In genomic region chr3:14829811-14830210, GRCh38 we compare ENCODE assay signal across 25 cellular contexts. TPM values are rescaled to one million over a fixed set of nuclear protein-coding genes. Genes with fewer than 3 reads are reported as not detected.
DNase-seq lines count a peak whose midpoint lies in the region; ATAC-seq, FAIRE-seq and TF ChIP-seq lines count a peak whose summit lies in the region.
"Had no signal": no experiment of that assay in that cellular context is flagged by ENCODE, and none has a peak within 500 bp of the region (broad histone marks: within the 10 kb centered on the region; RNA-seq: fewer than 3 reads in every experiment).

No MANE protein-coding gene starts in this region.

- TF ChIP-seq CTCF in LNCaP clone FGC (IDR thresholded peaks at IDR 0.05; ENCODE audit: control insufficient read depth, extremely low read depth, insufficient read depth) (no peak), WTC11 (IDR thresholded peaks at IDR 0.05) (no peak)

- no peak overlapping the region for H3K4me3 Mint-ChIP-seq in WTC11
- H3K4me3 Mint-ChIP-seq: CD4-positive, alpha-beta memory T cell had no signal

- H3K9me3 Mint-ChIP-seq in WTC11 = no peaks in the 10 kb centered on the region
- H3K9me3 Mint-ChIP-seq: CD4-positive, alpha-beta memory T cell had no signal

- CTCF ChIA-PET in WTC11 (lab: Charles Lee) = interaction anchor here (0.7 to 1.2 kb wide), 3 partner anchors 9 to 49 kb away, joined by 3 to 4 read pairs (median 4); no protein-coding TSS in a partner anchor

- POLR2A ChIA-PET in WTC11 (lab: Charles Lee) = no interaction called here

- H3K27me3 Mint-ChIP-seq in WTC11 (ENCODE audit: low read depth) = no peaks in the 10 kb centered on the region

- peak; percentile 57 for ATAC-seq in WTC11
- ATAC-seq: HepG2, K562 had no signal

- H3K36me3 Mint-ChIP-seq in WTC11 = no peaks in the 10 kb centered on the region
- H3K36me3 Mint-ChIP-seq: CD4-positive, alpha-beta memory T cell had no signal

- TF ChIP-seq POLR2A in GM12891 (IDR thresholded peaks at IDR 0.05; ENCODE audit: low read depth, low read length) = no peak

- peaks cover 11% of the 10 kb centered on the region for H3K4me1 Mint-ChIP-seq in WTC11
- H3K4me1 Mint-ChIP-seq: CD4-positive, alpha-beta memory T cell had no signal

- no peak overlapping the region for H3K27ac Mint-ChIP-seq in WTC11
- H3K27ac Mint-ChIP-seq: CD4-positive, alpha-beta memory T cell had no signal

- FAIRE-seq in GM12891 (lab: Jason Lieb, UNC) = no peak
- FAIRE-seq: HepG2, K562 had no signal

- peak; percentile 26 for DNase-seq in LNCaP clone FGC (ENCODE audit: low read depth)
- DNase-seq in WTC11 (ENCODE audit: low spot score) = no peak
- DNase-seq in lung microvascular endothelial cell (ENCODE audit: low read depth in 2 of 2) = peak; percentile 39 to 66
- no peak for DNase-seq in SW 1271 (lab: John Stamatoyannopoulos, UW)
- DNase-seq in GM12891 (ENCODE audit: insufficient read length, low spot score) = no peak
- DNase-seq in NCI-H774 (lab: John Stamatoyannopoulos, UW) = no peak
- DNase-seq in activated CD8-positive, alpha-beta memory T cell treated with anti-CD3 and anti-CD28 coated beads, Interleukin-2, amount 50 U/mL, for 4 hours = no peak
- DNase-seq: Caco-2; CD4-positive, alpha-beta memory T cell; DMS 273 treated with DMSO at 0.1 percent for 48 hours; DMS79 treated with DMSO at 0.1 percent for 48 hours; H7; NCI-H1092; NCI-H1436; NCI-H187 treated with DMSO at 0.1 percent for 48 hours; NCI-H2107; NCI-H510A treated with DMSO at 0.1 percent for 48 hours; NCI-H748 treated with DMSO at 0.1 percent for 48 hours; NK-92 treated with Interleukin-12 subunit alpha and Interleukin-12 subunit beta, amount 100 ng/mL, for 24 hours; SIG-M5 had no signal

- no peak overlapping the region for H3K4me3 ChIP-seq in LNCaP clone FGC (ENCODE audit: low read depth, low read length)
- H3K4me3 ChIP-seq: BLaER1 treated with 17β-estradiol and CSF1 and Interleukin-3, amounts not matched to agents 10 nM and 100 nM; K562 had no signal

TF ChIP-seq in WTC11, 78 proteins besides CTCF, POLR2A, EP300 and RAD21:
- TF ChIP-seq STAT6 (CRISPR knock-in tag; conservative IDR thresholded peaks at IDR 0.05; ENCODE audit: low read depth) (no peak), MYBL2 (CRISPR knock-in tag; IDR thresholded peaks at IDR 0.05) (no peak), NFE2L1 (CRISPR knock-in tag; IDR thresholded peaks at IDR 0.05) (no peak), CREM (CRISPR knock-in tag; IDR thresholded peaks at IDR 0.05) (no peak)

TF ChIP-seq in GM12891, 5 proteins besides CTCF, POLR2A, EP300 and RAD21:
- no peak for TF ChIP-seq POLR2AphosphoS5 (IDR thresholded peaks at IDR 0.05; ENCODE audit: low read depth, low read length)
- no peak for TF ChIP-seq POU2F2 (IDR thresholded peaks at IDR 0.05; ENCODE audit: low read depth, low read length)
- no peak for TF ChIP-seq TAF1 (IDR thresholded peaks at IDR 0.05; ENCODE audit: low read depth, low read length)
- TF ChIP-seq PAX5 (IDR thresholded peaks at IDR 0.05; ENCODE audit: insufficient read depth, low read length, severe bottlenecking) = no peak

RNA-seq across cellular contexts. Expression of gene FGD5, which starts 11.0 kb away (rescaled TPM):
- total RNA-seq in WTC11 (2021) = 18.3 to 20.0 TPM (median 19.3 TPM) in 3 replicates
- 74.3 and 86.1 TPM in 2 replicates for total RNA-seq in lung microvascular endothelial cell
- 0.10 TPM for polyA plus RNA-seq in GM12891 (2012; ENCODE audit: low read depth, missing spikeins)
- total RNA-seq: HepG2, HT-29, LHCN-M2 had no signal
- polyA plus RNA-seq: CD4-positive, alpha-beta memory T cell; K562 had no signal

Comparison
In these comparisons a context has a peak if more than half of its experiments do, and no peak if none do; other contexts are left out.
1. DNase-seq: peak in LNCaP clone FGC (single experiment) and lung microvascular endothelial cell (2 of 2); none in WTC11 (single experiment), SW 1271 (0 of 2), GM12891 (single experiment), NCI-H774 (single experiment) and activated CD8-positive, alpha-beta memory T cell treated with anti-CD3 and anti-CD28 coated beads, Interleukin-2, amount 50 U/mL, for 4 hours (single experiment).